Comparison of ENCODE assay signal across 8 cellular contexts in the genomic region with DNA sequence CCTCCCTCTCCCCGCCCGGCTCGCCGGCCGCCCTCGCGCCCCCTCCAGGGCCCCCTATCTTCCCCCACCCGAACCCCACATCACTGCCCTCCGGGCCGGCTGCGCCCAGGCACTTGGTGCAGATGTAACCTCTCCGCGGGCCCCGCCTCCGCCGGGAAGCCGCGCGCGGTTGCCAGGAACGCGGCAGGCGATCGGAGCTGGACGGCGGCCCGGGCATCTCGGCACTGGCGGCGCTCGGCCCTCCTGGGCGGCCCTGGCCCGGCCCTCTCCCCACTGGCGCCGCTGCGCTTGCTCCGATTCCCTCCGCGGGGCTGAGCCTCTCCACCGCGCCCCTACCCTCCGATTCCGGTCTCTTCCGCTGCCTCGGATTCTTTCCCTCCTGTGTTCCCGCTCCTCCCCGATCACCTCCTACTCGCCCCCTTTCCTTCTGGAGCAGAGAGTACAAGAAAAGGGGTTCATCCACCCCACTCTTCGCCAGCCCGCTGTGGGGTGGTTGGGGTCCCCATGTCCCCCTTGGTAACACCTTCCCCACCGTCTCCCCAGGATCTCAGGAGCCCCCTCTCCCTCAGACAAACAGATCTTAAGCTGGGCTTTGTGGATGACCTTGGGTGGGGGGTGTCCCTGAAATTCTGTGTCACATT.
DNase-seq lines count a peak whose midpoint lies in the region; ATAC-seq and TF ChIP-seq lines count a peak whose summit lies in the region.

No MANE protein-coding gene starts in this region.

- H3K27me3 ChIP-seq in neural progenitor cell = peaks cover 7% of the 10 kb centered on the region

- peaks cover 0 to 6% of the 10 kb centered on the region in 2 donors for H3K36me3 Mint-ChIP-seq in activated naive CD4-positive, alpha-beta T cell treated with anti-CD3 and anti-CD28 coated beads, Interleukin-2, amount 50 U/mL, for 72 hours
- no peaks in the 10 kb centered on the region for H3K36me3 Mint-ChIP-seq in glutamatergic neuron (ENCODE audit: unreplicated experiment)
- no peaks in the 10 kb centered on the region for H3K36me3 Mint-ChIP-seq in neural progenitor cell

- H3K4me3 Mint-ChIP-seq in glutamatergic neuron (ENCODE audit: unreplicated experiment) (peak overlapping the region; percentile 80), neural progenitor cell (peak overlapping the region; percentile 83)

- H3K27me3 Mint-ChIP-seq in glutamatergic neuron (ENCODE audit: unreplicated experiment) (peaks cover 9% of the 10 kb centered on the region), neural progenitor cell (ENCODE audit: insufficient read depth, low read depth) (peaks cover 14% of the 10 kb centered on the region)

- peak overlapping the region; percentile 43 for H3K9ac ChIP-seq in neural progenitor cell

- no peaks in the 10 kb centered on the region for H3K79me2 ChIP-seq in neural progenitor cell (ENCODE audit: low read depth)

- DNase-seq in CD1c-positive myeloid dendritic cell (ENCODE audit: extremely low spot score) (peak; percentile 32), LHCN-M2 (ENCODE audit: low read depth) (peak; percentile 32), glutamatergic neuron (peak; percentile 70), neural progenitor cell (ENCODE audit: low spot score) (peak; percentile 82), DMS114 treated with DMSO at 0.1 percent for 48 hours (lab: John Stamatoyannopoulos, UW; ENCODE audit: unreplicated experiment) (no peak), 8988T (no peak)
- DNase-seq in activated naive CD4-positive, alpha-beta T cell treated with anti-CD3 and anti-CD28 coated beads, Interleukin-2, amount 50 U/mL, for 72 hours (ENCODE audit: low spot score in 2 of 2) = no peak

- peaks cover 41% of the 10 kb centered on the region for H3F3A ChIP-seq in neural progenitor cell (ENCODE audit: low read depth)

- H3K27ac Mint-ChIP-seq in activated naive CD4-positive, alpha-beta T cell treated with anti-CD3 and anti-CD28 coated beads, Interleukin-2, amount 50 U/mL, for 72 hours = peak overlapping the region in 1 of 2 donors; percentile 68
- H3K27ac Mint-ChIP-seq in glutamatergic neuron (ENCODE audit: unreplicated experiment) (no peak overlapping the region), neural progenitor cell (peak overlapping the region; percentile 92)

- H4K20me1 ChIP-seq in neural progenitor cell (ENCODE audit: low read depth) = no peaks in the 10 kb centered on the region

- peak overlapping the region; percentile 69 for H3K4me3 ChIP-seq in neural progenitor cell

- H3K4me1 ChIP-seq in neural progenitor cell = peaks cover 14% of the 10 kb centered on the region

- no peaks in the 10 kb centered on the region for H3K9me3 Mint-ChIP-seq in activated naive CD4-positive, alpha-beta T cell treated with anti-CD3 and anti-CD28 coated beads, Interleukin-2, amount 50 U/mL, for 72 hours
- peaks cover 3% of the 10 kb centered on the region for H3K9me3 Mint-ChIP-seq in glutamatergic neuron (ENCODE audit: unreplicated experiment)
- no peaks in the 10 kb centered on the region for H3K9me3 Mint-ChIP-seq in neural progenitor cell

- no peaks in the 10 kb centered on the region for H3K4me1 Mint-ChIP-seq in glutamatergic neuron (ENCODE audit: low read depth, unreplicated experiment)
- peaks cover 52% of the 10 kb centered on the region for H3K4me1 Mint-ChIP-seq in neural progenitor cell

- ATAC-seq in activated naive CD4-positive, alpha-beta T cell treated with anti-CD3 and anti-CD28 coated beads, Interleukin-2, amount 50 U/mL, for 72 hours = peak; percentile 41 to 48
- no peak for ATAC-seq in HG02852 (IDR thresholded peaks at IDR 0.05; ENCODE audit: unreplicated experiment)

- no peak for TF ChIP-seq CTCF in glutamatergic neuron (IDR thresholded peaks at IDR 0.05; ENCODE audit: partially characterized antibody, unreplicated experiment)
- TF ChIP-seq CTCF in neural progenitor cell (IDR thresholded peaks at IDR 0.05) = no peak

- no peaks in the 10 kb centered on the region for H3K9me3 ChIP-seq in neural progenitor cell (ENCODE audit: low read depth)

- no peaks in the 10 kb centered on the region for H3K36me3 ChIP-seq in neural progenitor cell

- H3K4me2 ChIP-seq in neural progenitor cell = peak overlapping the region; percentile 94

- no peak overlapping the region for H3K27ac ChIP-seq in neural progenitor cell

- H2AFZ ChIP-seq in neural progenitor cell (replicated peaks) = peak overlapping the region; percentile 87

Comparison
In these comparisons a context has a peak if more than half of its experiments do, and no peak if none do; other contexts are left out.
1. DNase-seq: peak in CD1c-positive myeloid dendritic cell (single experiment), LHCN-M2 (single experiment), glutamatergic neuron (single experiment) and neural progenitor cell (single experiment); none in activated naive CD4-positive, alpha-beta T cell treated with anti-CD3 and anti-CD28 coated beads, Interleukin-2, amount 50 U/mL, for 72 hours (0 of 2), DMS114 treated with DMSO at 0.1 percent for 48 hours (single experiment) and 8988T (single experiment).